ENCODE assay signal across 15 cellular contexts in the genomic region with DNA sequence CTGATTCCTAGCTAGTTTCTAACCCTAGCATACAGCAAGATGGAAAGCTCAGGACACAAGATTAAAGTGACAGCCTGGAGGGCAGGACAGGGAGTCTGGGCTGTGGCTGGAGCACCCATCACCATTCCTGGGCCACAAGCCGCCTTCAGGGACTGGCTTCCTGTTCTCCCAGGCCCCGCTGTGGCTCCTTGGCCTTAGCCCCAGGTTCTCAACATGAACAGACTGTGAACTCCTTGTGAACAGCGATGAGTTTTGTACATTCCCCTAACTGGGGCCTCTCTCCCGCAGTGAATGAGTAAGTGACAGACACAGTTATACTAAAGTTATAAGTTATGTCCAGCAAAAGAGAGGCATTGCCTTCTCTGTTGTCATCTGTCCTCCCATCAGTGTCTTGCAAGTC. TPM values are rescaled to one million over a fixed set of nuclear protein-coding genes. Genes with fewer than 3 reads are reported as not detected.
A peak's percentile ranks its signal among the peaks of the same experiment; 100 is the strongest.
DNase-seq lines count a peak whose midpoint lies in the region; ATAC-seq and TF ChIP-seq lines count a peak whose summit lies in the region.
"Had no signal": no experiment of that assay in that cellular context is flagged by ENCODE, and none has a peak within 500 bp of the region (broad histone marks: within the 10 kb centered on the region; RNA-seq: fewer than 3 reads in every experiment).

No MANE protein-coding gene starts in this region.

- H3K27me3 Mint-ChIP-seq in CD14-positive monocyte (ENCODE audit: low read depth in 3 of 3), result peaks cover 0 to 1% (median 0%) of the 10 kb centered on the region in 3 donors
- H3K27me3 Mint-ChIP-seq in activated T-helper 1 cell treated with anti-CD3 and anti-CD28 coated beads, Interleukin-12 subunit alpha, Interleukin-12 subunit beta, Interleukin-2, Interleukin-4 antibody, amounts not matched to agents 30 ng/mL and 10 ng/mL and 1 ng/mL, durations not matched to agents 14 hours and 24 hours and 36 hours (ENCODE audit: insufficient read depth), result peaks cover 58% of the 10 kb centered on the region
- H3K27me3 Mint-ChIP-seq in naive B cell, result peaks cover 0 to 11% (median 0%) of the 10 kb centered on the region in 3 donors

- no peaks in the 10 kb centered on the region for H3K4me1 ChIP-seq in right cardiac atrium (ENCODE audit: control insufficient read depth, insufficient read depth, low read length)

- H3K9me3 ChIP-seq in right cardiac atrium (ENCODE audit: control insufficient read depth, low read length), result no peaks in the 10 kb centered on the region
- H3K9me3 ChIP-seq: upper lobe of left lung had no signal

- TF ChIP-seq CTCF in CD14-positive monocyte (IDR thresholded peaks at IDR 0.05) (no peak), HL-60 (IDR thresholded peaks at IDR 0.05; ENCODE audit: insufficient read depth, low read length) (no peak)

- H3K4me1 Mint-ChIP-seq in CD14-positive monocyte (peaks cover 55% of the 10 kb centered on the region), naive B cell (peaks cover 34 to 45% (median 42%) of the 10 kb centered on the region in 3 donors)
- H3K4me1 Mint-ChIP-seq in activated T-helper 1 cell treated with anti-CD3 and anti-CD28 coated beads, Interleukin-12 subunit alpha, Interleukin-12 subunit beta, Interleukin-2, Interleukin-4 antibody, amounts not matched to agents 30 ng/mL and 10 ng/mL and 1 ng/mL, durations not matched to agents 14 hours and 24 hours and 36 hours (ENCODE audit: low read depth), result peaks cover 39% of the 10 kb centered on the region

- peaks cover 0 to 2% (median 0%) of the 10 kb centered on the region in 7 donors for H3K9me3 Mint-ChIP-seq in CD14-positive monocyte
- no peaks in the 10 kb centered on the region for H3K9me3 Mint-ChIP-seq in activated T-helper 1 cell treated with anti-CD3 and anti-CD28 coated beads, Interleukin-12 subunit alpha, Interleukin-12 subunit beta, Interleukin-2, Interleukin-4 antibody, amounts not matched to agents 30 ng/mL and 10 ng/mL and 1 ng/mL, durations not matched to agents 14 hours and 24 hours and 36 hours
- H3K9me3 Mint-ChIP-seq in naive B cell, result peaks cover 0 to 3% (median 0%) of the 10 kb centered on the region in 7 donors

- no peak for ATAC-seq in naive B cell (ENCODE audit: low read depth in 2 of 2)
- ATAC-seq in right cardiac atrium, result no peak
- ATAC-seq in SK-N-SH treated with all-trans-retinoic acid at 6 μM for 48 hours, result no peak
- ATAC-seq in HG02759 (IDR thresholded peaks at IDR 0.05; ENCODE audit: unreplicated experiment), result no peak
- ATAC-seq: HCT116 had no signal

- H3K27me3 ChIP-seq in HL-60 (ENCODE audit: insufficient read depth, poor library complexity, severe bottlenecking), result no peaks in the 10 kb centered on the region
- H3K27me3 ChIP-seq in right cardiac atrium (ENCODE audit: control insufficient read depth, insufficient read depth), result no peaks in the 10 kb centered on the region
- H3K27me3 ChIP-seq: upper lobe of left lung had no signal

- intact Hi-C loops in CD14-positive monocyte (cut with micrococcal nuclease) (no loop called here), right cardiac atrium (cut with DNase I) (loop anchor here in 3 of 4 donors (10.0 kb wide), 3 partner anchors 167 to 287 kb away; no protein-coding TSS in a partner anchor)
- intact Hi-C loops in activated T-helper 1 cell treated with anti-CD3 and anti-CD28 coated beads, Interleukin-12 subunit alpha, Interleukin-12 subunit beta, Interleukin-2, Interleukin-4 antibody, amounts not matched to agents 30 ng/mL and 10 ng/mL and 1 ng/mL, durations not matched to agents 14 hours and 24 hours and 36 hours (cut with micrococcal nuclease), result loop anchor here (2.0 to 5.0 kb wide), 2 partner anchors 89 to 151 kb away; no protein-coding TSS in a partner anchor

- H3K4me3 ChIP-seq in HL-60 (replicated peaks; ENCODE audit: insufficient read depth, low read length) (no peak overlapping the region), right cardiac atrium (ENCODE audit: low read length) (no peak overlapping the region)

- H3K27ac Mint-ChIP-seq in CD14-positive monocyte, result peak overlapping the region; percentile 78 to 94 (median 89)
- H3K27ac Mint-ChIP-seq in activated T-helper 1 cell treated with anti-CD3 and anti-CD28 coated beads, Interleukin-12 subunit alpha, Interleukin-12 subunit beta, Interleukin-2, Interleukin-4 antibody, amounts not matched to agents 30 ng/mL and 10 ng/mL and 1 ng/mL, durations not matched to agents 14 hours and 24 hours and 36 hours, result no peak overlapping the region
- H3K27ac Mint-ChIP-seq in naive B cell, result peak overlapping the region; percentile 84 to 98 (median 91)

- DNase-seq in CD14-positive monocyte (ENCODE audit: low spot score) (no peak), HL-60 (ENCODE audit: low read depth in 1 of 2, low spot score in 1 of 2) (no peak), naive B cell (no peak), right cardiac atrium (no peak), NCI-H748 treated with DMSO at 0.1 percent for 48 hours (lab: John Stamatoyannopoulos, UW) (no peak)
- no peak for DNase-seq in activated T-helper 1 cell treated with anti-CD3 and anti-CD28 coated beads, Interleukin-12 subunit alpha, Interleukin-12 subunit beta, Interleukin-2, Interleukin-4 antibody, amounts not matched to agents 30 ng/mL and 10 ng/mL and 1 ng/mL, durations not matched to agents 14 hours and 24 hours and 36 hours (ENCODE audit: low spot score)
- DNase-seq: C1 segment of cervical spinal cord, mammary epithelial cell, NCI-H226 had no signal

- H3K36me3 Mint-ChIP-seq in CD14-positive monocyte (no peaks in the 10 kb centered on the region), naive B cell (no peaks in the 10 kb centered on the region)
- H3K36me3 Mint-ChIP-seq in activated T-helper 1 cell treated with anti-CD3 and anti-CD28 coated beads, Interleukin-12 subunit alpha, Interleukin-12 subunit beta, Interleukin-2, Interleukin-4 antibody, amounts not matched to agents 30 ng/mL and 10 ng/mL and 1 ng/mL, durations not matched to agents 14 hours and 24 hours and 36 hours (ENCODE audit: low read depth), result no peaks in the 10 kb centered on the region

- no peak overlapping the region for H3K4me3 Mint-ChIP-seq in CD14-positive monocyte
- peak overlapping the region; percentile 11 for H3K4me3 Mint-ChIP-seq in activated T-helper 1 cell treated with anti-CD3 and anti-CD28 coated beads, Interleukin-12 subunit alpha, Interleukin-12 subunit beta, Interleukin-2, Interleukin-4 antibody, amounts not matched to agents 30 ng/mL and 10 ng/mL and 1 ng/mL, durations not matched to agents 14 hours and 24 hours and 36 hours
- H3K4me3 Mint-ChIP-seq in naive B cell, result peak overlapping the region; percentile 77 to 95 (median 92)

- 71% methylated on average over 4 of the region's 4 CpGs for WGBS in right cardiac atrium

- H3K27ac ChIP-seq in HL-60 (replicated peaks) (peak overlapping the region; percentile 96), right cardiac atrium (ENCODE audit: low read length) (no peak overlapping the region)
- H3K27ac ChIP-seq: VCaP had no signal

TF ChIP-seq in SK-N-SH treated with all-trans-retinoic acid at 6 μM for 48 hours, 23 proteins besides CTCF, POLR2A, EP300 and RAD21:
- no peak for TF ChIP-seq SNAI2 (CRISPR knock-in tag; IDR thresholded peaks at IDR 0.05)
- TF ChIP-seq, protein P1, sequence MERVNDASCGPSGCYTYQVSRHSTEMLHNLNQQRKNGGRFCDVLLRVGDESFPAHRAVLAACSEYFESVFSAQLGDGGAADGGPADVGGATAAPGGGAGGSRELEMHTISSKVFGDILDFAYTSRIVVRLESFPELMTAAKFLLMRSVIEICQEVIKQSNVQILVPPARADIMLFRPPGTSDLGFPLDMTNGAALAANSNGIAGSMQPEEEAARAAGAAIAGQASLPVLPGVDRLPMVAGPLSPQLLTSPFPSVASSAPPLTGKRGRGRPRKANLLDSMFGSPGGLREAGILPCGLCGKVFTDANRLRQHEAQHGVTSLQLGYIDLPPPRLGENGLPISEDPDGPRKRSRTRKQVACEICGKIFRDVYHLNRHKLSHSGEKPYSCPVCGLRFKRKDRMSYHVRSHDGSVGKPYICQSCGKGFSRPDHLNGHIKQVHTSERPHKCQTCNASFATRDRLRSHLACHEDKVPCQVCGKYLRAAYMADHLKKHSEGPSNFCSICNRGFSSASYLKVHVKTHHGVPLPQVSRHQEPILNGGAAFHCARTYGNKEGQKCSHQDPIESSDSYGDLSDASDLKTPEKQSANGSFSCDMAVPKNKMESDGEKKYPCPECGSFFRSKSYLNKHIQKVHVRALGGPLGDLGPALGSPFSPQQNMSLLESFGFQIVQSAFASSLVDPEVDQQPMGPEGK (CRISPR knock-in tag; IDR thresholded peaks at IDR 0.05; ENCODE audit: borderline replicate concordance), result no peak
- TF ChIP-seq GLIS3 (CRISPR knock-in tag; IDR thresholded peaks at IDR 0.05), result no peak
- no peak for TF ChIP-seq TSHZ2 (CRISPR knock-in tag; IDR thresholded peaks at IDR 0.05)
- no peak for TF ChIP-seq ZNF8 (CRISPR knock-in tag; IDR thresholded peaks at IDR 0.05)

RNA-seq across cellular contexts. Expression of gene SLC14A1, which starts 35.9 kb away (rescaled TPM):
- polyA plus RNA-seq in CD14-positive monocyte (not detected), naive B cell (ENCODE audit: low read depth in 6 of 6) (1 to 10 TPM in 5 of 6 donors, not detected in 1; 1.0 to 3.8 (median 1.9) TPM), right cardiac atrium (11.5 TPM)
- 0.10 and 0.49 TPM in 2 replicates for total RNA-seq in activated T-helper 1 cell treated with anti-CD3 and anti-CD28 coated beads, Interleukin-12 subunit alpha, Interleukin-12 subunit beta, Interleukin-2, Interleukin-4 antibody, amounts not matched to agents 30 ng/mL and 10 ng/mL and 1 ng/mL, durations not matched to agents 14 hours and 24 hours and 36 hours
- 10 to 100 TPM in 1 of 4 donors, 1 to 10 TPM in 3; 5.2 to 15.7 (median 8.9) TPM for total RNA-seq in right cardiac atrium
- total RNA-seq: pulmonary artery endothelial cell had no signal

Comparison
In these comparisons a context has a peak if more than half of its experiments do, and no peak if none do; other contexts are left out.
1. H3K4me3 Mint-ChIP-seq: peak in activated T-helper 1 cell treated with anti-CD3 and anti-CD28 coated beads, Interleukin-12 subunit alpha, Interleukin-12 subunit beta, Interleukin-2, Interleukin-4 antibody, amounts not matched to agents 30 ng/mL and 10 ng/mL and 1 ng/mL, durations not matched to agents 14 hours and 24 hours and 36 hours (single experiment) and naive B cell (8 of 8); none in CD14-positive monocyte (0 of 2).
2. intact Hi-C loops: an anchor here in activated T-helper 1 cell treated with anti-CD3 and anti-CD28 coated beads, Interleukin-12 subunit alpha, Interleukin-12 subunit beta, Interleukin-2, Interleukin-4 antibody, amounts not matched to agents 30 ng/mL and 10 ng/mL and 1 ng/mL, durations not matched to agents 14 hours and 24 hours and 36 hours (2.0 to 5.0 kb wide) and right cardiac atrium (10.0 kb wide); none called in CD14-positive monocyte.